Comparison of ENCODE assay signal across 34 cellular contexts in the genomic region with DNA sequence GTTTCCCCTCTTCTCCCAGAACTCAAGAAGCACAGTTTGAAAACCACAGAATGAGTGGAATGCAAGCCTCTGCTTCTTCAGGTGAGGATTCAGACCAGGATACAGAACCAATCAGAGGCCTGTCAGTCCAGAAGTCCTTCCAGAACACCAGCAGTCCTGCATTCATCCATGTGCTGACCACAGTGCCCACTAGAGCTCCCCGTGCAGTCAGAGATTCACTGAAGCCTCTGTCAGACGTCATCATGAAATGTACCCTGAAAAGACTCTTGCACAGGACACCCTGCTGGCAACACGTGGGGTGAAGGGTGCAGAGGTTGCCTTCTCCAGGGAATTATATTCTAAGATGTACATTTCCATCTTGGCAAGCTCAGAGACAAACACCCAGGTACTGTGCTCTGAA.
A peak's percentile ranks its signal among the peaks of the same experiment; 100 is the strongest.
DNase-seq lines count a peak whose midpoint lies in the region; ATAC-seq, FAIRE-seq and TF ChIP-seq lines count a peak whose summit lies in the region.
"Had no signal": no experiment of that assay in that cellular context is flagged by ENCODE, and none has a peak within 500 bp of the region (broad histone marks: within the 10 kb centered on the region; RNA-seq: fewer than 3 reads in every experiment).

No MANE protein-coding gene starts in this region.

- H3K27me3 ChIP-seq in H9 (ENCODE audit: insufficient read depth, low read length) = no peaks in the 10 kb centered on the region
- H3K27me3 ChIP-seq: BE2C, cardiac muscle cell, neural progenitor cell, spleen, upper lobe of right lung had no signal

- H4K20me1 ChIP-seq in H9 (ENCODE audit: control insufficient read depth, insufficient read depth, insufficient read length) = no peaks in the 10 kb centered on the region

- H3K27ac ChIP-seq in H9 (ENCODE audit: insufficient read length, low read depth, low read length) = no peak overlapping the region
- H3K27ac ChIP-seq: cardiac muscle cell, neural progenitor cell, RWPE1, spleen, upper lobe of right lung had no signal

- peak overlapping the region; percentile 32 for H3K27ac Mint-ChIP-seq in T-helper 17 cell
- H3K27ac Mint-ChIP-seq in type B pancreatic cell = no peak overlapping the region
- H3K27ac Mint-ChIP-seq in H9 = no peak overlapping the region
- H3K27ac Mint-ChIP-seq: activated CD4-positive, alpha-beta memory T cell treated with anti-CD3 and anti-CD28 coated beads for 36 hours; CD8-positive, alpha-beta memory T cell; endodermal cell; neural progenitor cell had no signal

- H2BK15ac ChIP-seq in H9 (ENCODE audit: low read depth, low read length) = no peak overlapping the region

- no peak overlapping the region for H3T11ph ChIP-seq in H9 (ENCODE audit: low read length)

- H3K9me3 Mint-ChIP-seq in type B pancreatic cell (no peaks in the 10 kb centered on the region), H9 (no peaks in the 10 kb centered on the region)
- H3K9me3 Mint-ChIP-seq: activated CD4-positive, alpha-beta memory T cell treated with anti-CD3 and anti-CD28 coated beads for 36 hours; endodermal cell; neural progenitor cell had no signal

- H3K4me1 Mint-ChIP-seq in T-helper 17 cell (peaks cover 2% of the 10 kb centered on the region), type B pancreatic cell (ENCODE audit: unreplicated experiment) (no peaks in the 10 kb centered on the region), H9 (peaks cover 0 to 4% of the 10 kb centered on the region in 2 experiments; a peak in 1 of 4 replicates)
- H3K4me1 Mint-ChIP-seq: CD8-positive, alpha-beta memory T cell; endodermal cell; neural progenitor cell had no signal

- H3K79me1 ChIP-seq in H9 (ENCODE audit: insufficient read depth, low read depth, low read length, poor library complexity, severe bottlenecking) = no peaks in the 10 kb centered on the region

- H3K79me2 ChIP-seq in H9 (ENCODE audit: insufficient read depth, low read length) = no peaks in the 10 kb centered on the region

- no peak overlapping the region for H2AK5ac ChIP-seq in H9 (ENCODE audit: insufficient read length, low read length)

- no peak overlapping the region for H3K14ac ChIP-seq in H9 (ENCODE audit: insufficient read depth, low read length)

- H3K9me3 ChIP-seq in T-helper 17 cell (ENCODE audit: control insufficient read depth, low read length, poor library complexity, severe bottlenecking) (no peaks in the 10 kb centered on the region), H9 (ENCODE audit: control insufficient read depth, low read depth, low read length) (no peaks in the 10 kb centered on the region)
- H3K9me3 ChIP-seq: BE2C, HAP-1, upper lobe of right lung had no signal

- no peak for TF ChIP-seq POLR2A in GM12892 (IDR thresholded peaks at IDR 0.05; ENCODE audit: low read depth, low read length)

- H3K4me1 ChIP-seq in H9 (ENCODE audit: insufficient read depth, low read length) = no peaks in the 10 kb centered on the region
- H3K4me1 ChIP-seq: BE2C, HAP-1, neural progenitor cell, upper lobe of right lung had no signal

- peak; percentile 65 for FAIRE-seq in GM12892 (lab: Jason Lieb, UNC)
- FAIRE-seq: TTC549 had no signal

- WGBS in H9 (ENCODE audit: extremely low coverage, insufficient read length, low lambda C conversion rate) = no CpG with 5 or more reads among the region's 3 CpGs

- no peak overlapping the region for H2BK20ac ChIP-seq in H9 (ENCODE audit: low read depth, low read length, poor library complexity, severe bottlenecking)

- H2BK12ac ChIP-seq in H9 (ENCODE audit: insufficient read length, low read depth, low read length) = no peak overlapping the region

- H3K27me3 Mint-ChIP-seq in T-helper 17 cell (peaks cover 6% of the 10 kb centered on the region), type B pancreatic cell (peaks cover 5% of the 10 kb centered on the region), H9 (ENCODE audit: low read depth) (peaks cover 1% of the 10 kb centered on the region; the same call in 1 of the 2 replicates)

- H3K56ac ChIP-seq in H9 (ENCODE audit: insufficient read length, low read depth, low read length) = no peak overlapping the region

- no peak overlapping the region for H3K9ac ChIP-seq in H9 (ENCODE audit: extremely low read depth, insufficient read length, low read length)
- H3K9ac ChIP-seq: neural progenitor cell had no signal

- H2AFZ ChIP-seq in H9 (ENCODE audit: low read length) = no peak overlapping the region
- H2AFZ ChIP-seq: neural progenitor cell had no signal

- no peaks in the 10 kb centered on the region for H3K23me2 ChIP-seq in H9 (ENCODE audit: insufficient read length, low read depth, low read length, poor library complexity, severe bottlenecking)

- H3K4ac ChIP-seq in H9 (ENCODE audit: low read depth, low read length) = no peak overlapping the region

- DNase-seq in GM12892 (ENCODE audit: insufficient read length) = no peak
- DNase-seq in T-helper 17 cell = no peak
- no peak for DNase-seq in type B pancreatic cell (ENCODE audit: extremely low spot score, unreplicated experiment)
- no peak for DNase-seq in T-helper 1 cell
- no peak for DNase-seq in H9
- no peak for DNase-seq in dermis blood vessel endothelial cell
- DNase-seq: ACHN; activated CD4-positive, alpha-beta memory T cell treated with anti-CD3 and anti-CD28 coated beads for 36 hours; activated CD8-positive, alpha-beta memory T cell treated with anti-CD3 and anti-CD28 coated beads, Interleukin-2, amount 50 U/mL, for 48 hours; activated naive CD4-positive, alpha-beta T cell treated with anti-CD3 and anti-CD28 coated beads, Interleukin-2, amount 50 U/mL, for 16 hours; anterior cingulate cortex; BE2C; CD8-positive, alpha-beta memory T cell; cortex of kidney; endodermal cell; foreskin fibroblast; left colon; mammary epithelial cell; NCI-H1105 treated with DMSO at 0.1 percent for 48 hours; NCI-H2029 treated with DMSO at 0.1 percent for 48 hours; NCI-H2227 treated with DMSO at 0.1 percent for 48 hours; right cardiac atrium; spleen; stimulated activated CD4-positive, alpha-beta T cell treated with anti-CD3 and anti-CD28 coated beads, Interleukin-4, amount 100 ng/mL, for 1 hour; substantia nigra; upper lobe of right lung had no signal

- H3K36me3 Mint-ChIP-seq in T-helper 17 cell (ENCODE audit: low read depth) (no peaks in the 10 kb centered on the region), type B pancreatic cell (no peaks in the 10 kb centered on the region), H9 (ENCODE audit: insufficient read depth in 1 of 3, low read depth in 3 of 3) (no peaks in the 10 kb centered on the region)
- H3K36me3 Mint-ChIP-seq: activated CD4-positive, alpha-beta memory T cell treated with anti-CD3 and anti-CD28 coated beads for 36 hours; CD8-positive, alpha-beta memory T cell; neural progenitor cell had no signal

- no peak overlapping the region for H4K8ac ChIP-seq in H9 (replicated peaks; ENCODE audit: insufficient read length, low read depth, low read length)

- no peak overlapping the region for H4K5ac ChIP-seq in H9 (ENCODE audit: insufficient read length, low read depth, low read length)

- H2BK120ac ChIP-seq in H9 (ENCODE audit: low read depth, low read length, poor library complexity, severe bottlenecking) = no peak overlapping the region

- H3K18ac ChIP-seq in H9 (ENCODE audit: insufficient read length, low read depth, low read length) = no peak overlapping the region

- no peak overlapping the region for H2BK5ac ChIP-seq in H9 (ENCODE audit: insufficient read length, low read length)

- H3K4me2 ChIP-seq in H9 (ENCODE audit: insufficient read depth, insufficient read length, low read length) = no peak overlapping the region
- H3K4me2 ChIP-seq: neural progenitor cell had no signal

- TF ChIP-seq CTCF in type B pancreatic cell (conservative IDR thresholded peaks at IDR 0.05) (no peak), H9 (conservative IDR thresholded peaks at IDR 0.05) (no peak)

- no peak overlapping the region for H4K91ac ChIP-seq in H9 (ENCODE audit: insufficient read length, low read depth, low read length)

- ATAC-seq in GM21447 (IDR thresholded peaks at IDR 0.05; ENCODE audit: unreplicated experiment) = peak; percentile 3
- ATAC-seq in HG03175 (IDR thresholded peaks at IDR 0.05; ENCODE audit: unreplicated experiment) = peak; percentile 6
- no peak for ATAC-seq in T-helper 17 cell
- ATAC-seq: esophagus mucosa, left colon, right cardiac atrium, upper lobe of right lung had no signal

- no peak overlapping the region for H3K23ac ChIP-seq in H9 (ENCODE audit: insufficient read length, low read depth, low read length)

- H3K4me3 Mint-ChIP-seq in T-helper 17 cell = no peak overlapping the region
- H3K4me3 Mint-ChIP-seq in type B pancreatic cell = no peak overlapping the region
- no peak overlapping the region for H3K4me3 Mint-ChIP-seq in H9
- H3K4me3 Mint-ChIP-seq: activated CD4-positive, alpha-beta memory T cell treated with anti-CD3 and anti-CD28 coated beads for 36 hours; CD8-positive, alpha-beta memory T cell; endodermal cell; neural progenitor cell had no signal
